Comparison of ENCODE assay signal across 14 cellular contexts in the genomic region with DNA sequence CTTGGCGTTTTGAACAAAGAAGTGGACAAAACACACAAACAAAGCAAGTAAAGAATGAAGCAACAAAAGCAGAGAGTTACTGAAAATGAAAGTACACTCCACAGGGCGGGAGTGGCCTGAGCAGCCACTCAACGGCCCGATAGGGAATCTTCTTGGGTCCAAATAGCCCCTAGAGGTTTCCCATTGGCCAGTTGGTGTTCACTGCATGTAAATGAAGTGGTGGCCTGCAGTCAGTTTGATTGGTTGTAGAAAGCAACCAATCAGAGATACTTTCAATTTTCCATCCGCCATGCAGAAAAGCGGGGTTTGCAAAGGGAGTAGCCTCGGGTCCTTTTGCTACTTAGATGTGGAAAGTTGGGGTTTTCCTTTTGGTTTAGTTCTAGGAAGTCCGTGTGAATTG. TPM values are rescaled to one million over a fixed set of nuclear protein-coding genes. Genes with fewer than 3 reads are reported as not detected.
DNase-seq lines count a peak whose midpoint lies in the region; ATAC-seq and TF ChIP-seq lines count a peak whose summit lies in the region.
"Had no signal": no experiment of that assay in that cellular context is flagged by ENCODE, and none has a peak within 500 bp of the region (broad histone marks: within the 10 kb centered on the region; RNA-seq: fewer than 3 reads in every experiment).

No MANE protein-coding gene starts in this region.

- no peak overlapping the region for H4K8ac ChIP-seq in trophoblast cell (ENCODE audit: low read depth, low read length)

- no peaks in the 10 kb centered on the region for H3K9me3 Mint-ChIP-seq in activated T-helper 17 cell treated with anti-CD3 and anti-CD28 coated beads, Interleukin-2, amount 50 U/mL, for 72 hours
- H3K9me3 Mint-ChIP-seq: naive B cell had no signal

- no peaks in the 10 kb centered on the region for H3K79me2 ChIP-seq in trophoblast cell (ENCODE audit: control insufficient read depth, insufficient read depth, low read length, poor library complexity)
- H3K79me2 ChIP-seq: hepatocyte had no signal

- H3K4me3 Mint-ChIP-seq in activated T-helper 17 cell treated with anti-CD3 and anti-CD28 coated beads, Interleukin-2, amount 50 U/mL, for 72 hours: no peak overlapping the region
- H3K4me3 Mint-ChIP-seq: naive B cell had no signal

- H4K12ac ChIP-seq in trophoblast cell (ENCODE audit: low read depth, low read length): no peak overlapping the region

- H3K36me3 Mint-ChIP-seq in activated T-helper 17 cell treated with anti-CD3 and anti-CD28 coated beads, Interleukin-2, amount 50 U/mL, for 72 hours (ENCODE audit: low read depth): no peaks in the 10 kb centered on the region
- H3K36me3 Mint-ChIP-seq: naive B cell had no signal

- H3K4me1 ChIP-seq in trophoblast cell (ENCODE audit: control insufficient read depth in 1 of 2, insufficient read depth in 2 of 2, low read length in 2 of 2): no peaks in the 10 kb centered on the region
- H3K4me1 ChIP-seq: colonic mucosa, tibial artery had no signal

- ATAC-seq in activated T-helper 17 cell treated with anti-CD3 and anti-CD28 coated beads, Interleukin-2, amount 50 U/mL, for 72 hours (replicated peaks): peak; percentile 71
- ATAC-seq in HG03432 (IDR thresholded peaks at IDR 0.05; ENCODE audit: unreplicated experiment): no peak
- no peak for ATAC-seq in GM18907 (IDR thresholded peaks at IDR 0.05; ENCODE audit: unreplicated experiment)

- H2AK5ac ChIP-seq in trophoblast cell (ENCODE audit: low read length): no peak overlapping the region

- H3K14ac ChIP-seq in trophoblast cell (ENCODE audit: low read length): no peak overlapping the region

- TF ChIP-seq CTCF in GM13977 (IDR thresholded peaks at IDR 0.05; ENCODE audit: extremely low read depth, insufficient read depth, missing control alignments): no peak

- H3K27me3 ChIP-seq in trophoblast cell (ENCODE audit: insufficient read depth, low read length): no peaks in the 10 kb centered on the region
- H3K27me3 ChIP-seq: colonic mucosa, hepatocyte, tibial artery had no signal

- H2BK12ac ChIP-seq in trophoblast cell (ENCODE audit: low read length): no peak overlapping the region

- no peak overlapping the region for H3K4me3 ChIP-seq in trophoblast cell (ENCODE audit: low read depth, low read length)
- H3K4me3 ChIP-seq: colonic mucosa, hepatocyte, tibial artery had no signal

- no peak overlapping the region for H2BK120ac ChIP-seq in trophoblast cell (ENCODE audit: insufficient read depth, low read length, poor library complexity)

- no CpG with 5 or more reads among the region's 8 CpGs for WGBS in trophoblast cell (ENCODE audit: extremely low coverage, insufficient coverage, insufficient read length)

- H3K4me1 Mint-ChIP-seq in activated T-helper 17 cell treated with anti-CD3 and anti-CD28 coated beads, Interleukin-2, amount 50 U/mL, for 72 hours: no peaks in the 10 kb centered on the region
- H3K4me1 Mint-ChIP-seq: naive B cell had no signal

- H3K4me2 ChIP-seq in trophoblast cell (ENCODE audit: low read length): no peak overlapping the region
- H3K4me2 ChIP-seq: hepatocyte had no signal

- H3K36me3 ChIP-seq in trophoblast cell (ENCODE audit: control insufficient read depth in 1 of 2, insufficient read depth in 2 of 2, low read length in 2 of 2): no peaks in the 10 kb centered on the region
- H3K36me3 ChIP-seq: colonic mucosa had no signal

- no peak overlapping the region for H3K18ac ChIP-seq in trophoblast cell (ENCODE audit: low read length)

- no peak overlapping the region for H4K91ac ChIP-seq in trophoblast cell (ENCODE audit: low read depth, low read length)

- no peak overlapping the region for H3K27ac Mint-ChIP-seq in activated T-helper 17 cell treated with anti-CD3 and anti-CD28 coated beads, Interleukin-2, amount 50 U/mL, for 72 hours

- no peak overlapping the region for H3K9ac ChIP-seq in trophoblast cell (ENCODE audit: low read length)

- peaks cover 7% of the 10 kb centered on the region for H3K27me3 Mint-ChIP-seq in activated T-helper 17 cell treated with anti-CD3 and anti-CD28 coated beads, Interleukin-2, amount 50 U/mL, for 72 hours

- no peak overlapping the region for H3K23ac ChIP-seq in trophoblast cell (ENCODE audit: low read length)

- no peak overlapping the region for H2BK5ac ChIP-seq in trophoblast cell (ENCODE audit: low read depth, low read length, poor library complexity)

- no peak overlapping the region for H2AFZ ChIP-seq in trophoblast cell (ENCODE audit: insufficient read depth, low read length, poor library complexity)
- H2AFZ ChIP-seq: hepatocyte had no signal

- no peaks in the 10 kb centered on the region for H3K79me1 ChIP-seq in trophoblast cell (ENCODE audit: low read length)

- no peak overlapping the region for H3K27ac ChIP-seq in trophoblast cell (ENCODE audit: low read depth, low read length)
- H3K27ac ChIP-seq: colonic mucosa, hepatocyte, tibial artery had no signal

- no peak overlapping the region for H3K4ac ChIP-seq in trophoblast cell (ENCODE audit: low read depth, low read length)

- peak; percentile 72 for DNase-seq in DMS79 treated with DMSO at 0.1 percent for 48 hours (lab: John Stamatoyannopoulos, UW)
- peak; percentile 97 for DNase-seq in NCI-H2227 (lab: John Stamatoyannopoulos, UW; ENCODE audit: unreplicated experiment)
- peak; percentile 58 to 72 for DNase-seq in trophoblast cell
- DNase-seq in GM13977 (ENCODE audit: low spot score): no peak
- no peak for DNase-seq in COLO829 (ENCODE audit: low spot score)
- DNase-seq: colonic mucosa, HCEC 1CT, naive B cell, NCI-H1930, tibial artery had no signal

- no peaks in the 10 kb centered on the region for H3K9me3 ChIP-seq in trophoblast cell (ENCODE audit: insufficient read depth, low read depth, low read length)
- H3K9me3 ChIP-seq: colonic mucosa, tibial artery had no signal

- in situ Hi-C loops in GM13977 (cut with MboI; ENCODE audit: low pct_unique_long_range_greater_than_20kb, low sequenced_read_pairs, unreplicated experiment): no loop called here

RNA-seq across cellular contexts. Expression of gene CYBRD1, which starts 31.6 kb away (rescaled TPM):
- under 1 TPM; 0.24 to 0.69 TPM for total RNA-seq in activated T-helper 17 cell treated with anti-CD3 and anti-CD28 coated beads, Interleukin-2, amount 50 U/mL, for 72 hours
- polyA plus RNA-seq in trophoblast cell (2013): 1.1 and 1.2 TPM in 2 replicates

Comparison
In these comparisons a context has a peak if more than half of its experiments do, and no peak if none do; other contexts are left out.
1. DNase-seq: peak in DMS79 treated with DMSO at 0.1 percent for 48 hours (single experiment), NCI-H2227 (single experiment) and trophoblast cell (2 of 2); none in GM13977 (single experiment) and COLO829 (single experiment).